Comparison of ENCODE assay signal across 1 cellular context in the genomic region with DNA sequence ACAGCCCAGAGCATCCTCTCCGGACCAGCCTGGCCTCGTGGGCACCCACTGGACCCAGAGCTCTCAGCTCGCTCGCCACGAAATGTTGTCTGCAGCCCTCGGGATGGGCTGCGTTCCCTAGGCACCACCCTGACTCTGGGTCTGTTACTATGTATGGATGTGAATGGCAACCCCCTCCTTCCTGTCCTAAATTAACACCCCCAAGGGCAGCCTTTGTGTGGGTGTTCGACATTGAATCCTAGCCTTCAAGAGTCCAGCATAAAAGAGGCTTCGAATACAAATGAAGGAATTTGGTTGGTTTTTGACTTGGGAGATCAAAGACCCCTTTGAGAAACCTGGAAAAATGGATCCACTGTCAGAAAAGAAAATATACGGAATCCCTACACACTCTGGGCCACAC.
A peak's percentile ranks its signal among the peaks of the same experiment; 100 is the strongest.
TF ChIP-seq lines count a peak whose summit lies in the region.

No MANE protein-coding gene starts in this region.

TF ChIP-seq in HEK293, 187 proteins besides CTCF, POLR2A, EP300 and RAD21:
- TF ChIP-seq ZNF423 (tag by site-specific recombination; IDR thresholded peaks at IDR 0.05) (no peak), ZNF350 (tag by site-specific recombination; IDR thresholded peaks at IDR 0.05) (no peak), ZBTB21 (tag by site-specific recombination; IDR thresholded peaks at IDR 0.05) (no peak), EGR2 (tag by site-specific recombination; IDR thresholded peaks at IDR 0.05; ENCODE audit: low read depth) (0 out of 2 replicates have a peak, but pooled peaks have one; percentile 6)
TF ChIP-seq in HEK293: peak in this region for 1.
